ENCODE assay signal across 1 cellular context in genomic region chr12:14256139-14256538, GRCh38.
TF ChIP-seq lines count a peak whose summit lies in the region.

No MANE protein-coding gene starts in this region.

TF ChIP-seq in GM23338, 12 proteins besides CTCF, POLR2A, EP300 and RAD21 (continued from another document):
- TF ChIP-seq ZNF462 (CRISPR knock-in tag; IDR thresholded peaks at IDR 0.05): no peak
- TF ChIP-seq EZH2phosphoT487 (IDR thresholded peaks at IDR 0.05; ENCODE audit: unreplicated experiment): no peak
- no peak for TF ChIP-seq STAT1 (IDR thresholded peaks at IDR 0.05; ENCODE audit: unreplicated experiment)
- TF ChIP-seq POLR2AphosphoS5 (IDR thresholded peaks at IDR 0.05; ENCODE audit: low read depth): no peak
- TF ChIP-seq EZH2 (IDR thresholded peaks at IDR 0.05; ENCODE audit: low read depth, unreplicated experiment): no peak
- TF ChIP-seq NANOG (IDR thresholded peaks at IDR 0.05; ENCODE audit: borderline replicate concordance): no peak
- TF ChIP-seq ZNF331 (CRISPR knock-in tag; IDR thresholded peaks at IDR 0.05; ENCODE audit: low read depth): no peak
